Comparison of ENCODE assay signal across 9 cellular contexts in the genomic region with DNA sequence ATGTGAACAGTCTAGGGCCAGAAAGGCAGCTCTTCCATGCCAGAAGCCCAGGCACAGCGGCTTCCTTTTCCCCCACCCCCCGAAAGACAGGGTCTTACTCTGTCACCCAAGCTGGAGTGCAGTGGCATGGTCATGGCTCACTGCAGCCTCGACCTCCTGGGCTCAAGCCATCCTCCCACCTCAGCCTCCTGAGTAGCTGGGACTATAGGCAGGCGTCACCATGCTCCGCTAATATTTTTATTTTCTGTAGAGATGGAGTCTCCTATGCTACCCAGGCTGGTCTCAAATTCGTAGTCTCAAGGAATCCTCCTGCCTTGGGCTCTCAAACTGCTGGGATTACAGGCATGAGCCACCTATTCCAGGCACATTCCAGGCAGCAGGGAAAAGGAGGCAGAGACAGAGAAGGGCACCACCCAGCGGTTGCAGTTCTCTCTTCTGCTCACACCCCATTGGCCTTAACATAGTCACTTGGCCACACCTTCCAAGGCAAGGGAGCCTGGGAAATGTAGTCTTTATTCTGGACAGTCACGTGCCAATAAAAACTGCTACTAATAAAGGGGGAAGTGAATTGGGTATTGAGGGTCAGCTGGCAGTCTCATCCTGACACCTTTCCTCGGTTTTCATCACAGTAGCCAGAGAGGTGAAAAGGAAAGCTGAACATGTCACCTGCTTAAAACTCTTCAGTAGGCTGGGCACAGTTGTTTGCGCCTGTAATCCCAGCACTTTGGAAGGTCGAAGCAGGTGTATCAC.
DNase-seq lines count a peak whose midpoint lies in the region; ATAC-seq and TF ChIP-seq lines count a peak whose summit lies in the region.
"Had no signal": no experiment of that assay in that cellular context is flagged by ENCODE, and none has a peak within 500 bp of the region (broad histone marks: within the 10 kb centered on the region; RNA-seq: fewer than 3 reads in every experiment).

No MANE protein-coding gene starts in this region.

- 66 to 77% methylated on average over 11 of the region's 11 CpGs for WGBS in sigmoid colon, 2 donors

- peaks cover 0 to 1% (median 0%) of the 10 kb centered on the region in 7 donors for H3K9me3 Mint-ChIP-seq in CD4-positive, CD25-positive, alpha-beta regulatory T cell
- no peaks in the 10 kb centered on the region for H3K9me3 Mint-ChIP-seq in activated T-helper 17 cell treated with anti-CD3 and anti-CD28 coated beads, Interleukin-2, amount 50 U/mL, for 72 hours

- H3K4me1 ChIP-seq in CD4-positive, CD25-positive, alpha-beta regulatory T cell (ENCODE audit: control insufficient read depth, insufficient read depth, low read length, poor library complexity, severe bottlenecking): no peaks in the 10 kb centered on the region
- H3K4me1 ChIP-seq in sigmoid colon: no peaks in the 10 kb centered on the region

- peaks cover 29% of the 10 kb centered on the region for H3K27me3 Mint-ChIP-seq in CD4-positive, CD25-positive, alpha-beta regulatory T cell
- peaks cover 17% of the 10 kb centered on the region for H3K27me3 Mint-ChIP-seq in activated T-helper 17 cell treated with anti-CD3 and anti-CD28 coated beads, Interleukin-2, amount 50 U/mL, for 72 hours

- peak in 2 of 3 donors; percentile 1 to 46 for DNase-seq in CD4-positive, CD25-positive, alpha-beta regulatory T cell
- peak; percentile 84 for DNase-seq in H7
- peak; percentile 68 to 90 for DNase-seq in NCI-H526 (lab: John Stamatoyannopoulos, UW)
- peak; percentile 57 for DNase-seq in left ventricle myocardium superior
- peak; percentile 59 for DNase-seq in sigmoid colon

- no peaks in the 10 kb centered on the region for H3K27me3 ChIP-seq in CD4-positive, CD25-positive, alpha-beta regulatory T cell (ENCODE audit: control insufficient read depth, insufficient read depth, low read length)
- H3K27me3 ChIP-seq in H7 (ENCODE audit: control insufficient read depth, insufficient read depth, low read length): no peaks in the 10 kb centered on the region
- no peaks in the 10 kb centered on the region for H3K27me3 ChIP-seq in sigmoid colon

- no peak overlapping the region for H3K4me3 Mint-ChIP-seq in CD4-positive, CD25-positive, alpha-beta regulatory T cell
- no peak overlapping the region for H3K4me3 Mint-ChIP-seq in activated T-helper 17 cell treated with anti-CD3 and anti-CD28 coated beads, Interleukin-2, amount 50 U/mL, for 72 hours

- peak; percentile 47 to 57 (median 50) for TF ChIP-seq CTCF in sigmoid colon (IDR thresholded peaks at IDR 0.05)

- H3K4me3 ChIP-seq in CD4-positive, CD25-positive, alpha-beta regulatory T cell (ENCODE audit: low read depth, low read length): no peak overlapping the region
- H3K4me3 ChIP-seq in H7 (ENCODE audit: insufficient read depth, low read depth, low read length): no peak overlapping the region
- no peak overlapping the region for H3K4me3 ChIP-seq in sigmoid colon
- H3K4me3 ChIP-seq: skin epidermis had no signal

- H3K36me3 ChIP-seq in CD4-positive, CD25-positive, alpha-beta regulatory T cell (ENCODE audit: control insufficient read depth, insufficient read depth, low read length): no peaks in the 10 kb centered on the region
- H3K36me3 ChIP-seq in H7 (replicated peaks; ENCODE audit: control insufficient read depth, insufficient read depth, low read length) (no peaks in the 10 kb centered on the region), sigmoid colon (no peaks in the 10 kb centered on the region)

- no peak overlapping the region for H3K27ac ChIP-seq in CD4-positive, CD25-positive, alpha-beta regulatory T cell (ENCODE audit: insufficient read depth, low read length, poor library complexity, severe bottlenecking)
- no peak overlapping the region for H3K27ac ChIP-seq in sigmoid colon
- H3K27ac ChIP-seq: skin epidermis had no signal

- no peaks in the 10 kb centered on the region for H3K4me1 Mint-ChIP-seq in CD4-positive, CD25-positive, alpha-beta regulatory T cell
- H3K4me1 Mint-ChIP-seq in activated T-helper 17 cell treated with anti-CD3 and anti-CD28 coated beads, Interleukin-2, amount 50 U/mL, for 72 hours: no peaks in the 10 kb centered on the region

- H3K9me3 ChIP-seq in CD4-positive, CD25-positive, alpha-beta regulatory T cell (ENCODE audit: control insufficient read depth in 2 of 2, low read length in 2 of 2): peaks cover 0 to 3% of the 10 kb centered on the region in 2 experiments
- H3K9me3 ChIP-seq in sigmoid colon: peaks cover 0 to 3% (median 0%) of the 10 kb centered on the region in 4 donors

- no peak overlapping the region for H3K27ac Mint-ChIP-seq in CD4-positive, CD25-positive, alpha-beta regulatory T cell
- no peak overlapping the region for H3K27ac Mint-ChIP-seq in activated T-helper 17 cell treated with anti-CD3 and anti-CD28 coated beads, Interleukin-2, amount 50 U/mL, for 72 hours

- H3K36me3 Mint-ChIP-seq in CD4-positive, CD25-positive, alpha-beta regulatory T cell: no peaks in the 10 kb centered on the region
- H3K36me3 Mint-ChIP-seq in activated T-helper 17 cell treated with anti-CD3 and anti-CD28 coated beads, Interleukin-2, amount 50 U/mL, for 72 hours (ENCODE audit: low read depth): no peaks in the 10 kb centered on the region

- ATAC-seq in CD4-positive, CD25-positive, alpha-beta regulatory T cell (ENCODE audit: low read depth in 2 of 2): no peak
- ATAC-seq in activated T-helper 17 cell treated with anti-CD3 and anti-CD28 coated beads, Interleukin-2, amount 50 U/mL, for 72 hours (replicated peaks): peak; percentile 54
- ATAC-seq in left ventricle myocardium superior (peak; percentile 89), HG03039 (IDR thresholded peaks at IDR 0.05; ENCODE audit: unreplicated experiment) (no peak), HG03460 (IDR thresholded peaks at IDR 0.05; ENCODE audit: unreplicated experiment) (no peak)

- no peak for TF ChIP-seq EP300 in sigmoid colon (IDR thresholded peaks at IDR 0.05)

- intact Hi-C loops in left ventricle myocardium superior (cut with micrococcal nuclease) (no loop called here), sigmoid colon (cut with DNase I) (loop anchor here (2.0 kb wide), 1 partner anchor 392 kb away; no protein-coding TSS in a partner anchor)

- no peak for TF ChIP-seq POLR2A in sigmoid colon (IDR thresholded peaks at IDR 0.05)

Comparison
In these comparisons a context has a peak if more than half of its experiments do, and no peak if none do; other contexts are left out.
1. ATAC-seq: peak in activated T-helper 17 cell treated with anti-CD3 and anti-CD28 coated beads, Interleukin-2, amount 50 U/mL, for 72 hours (single experiment) and left ventricle myocardium superior (single experiment); none in CD4-positive, CD25-positive, alpha-beta regulatory T cell (0 of 2), HG03039 (single experiment) and HG03460 (single experiment).
2. DNase-seq: peak in every context shown above with its lines; median percentile 84 in H7; 79 in NCI-H526; 59 in sigmoid colon; 57 in left ventricle myocardium superior; 24 in CD4-positive, CD25-positive, alpha-beta regulatory T cell.